In genomic region chr16:10517868-10518267, GRCh38 we compare ENCODE assay signal across 23 cellular contexts.
"Had no signal": no experiment of that assay in that cellular context is flagged by ENCODE, and none has a peak within 500 bp of the region (broad histone marks: within the 10 kb centered on the region; RNA-seq: fewer than 3 reads in every experiment).

No MANE protein-coding gene starts in this region.

- H3K9me3 ChIP-seq: left lung, lower lobe of right lung, pancreas, suprapubic skin, thyroid gland, uterus had no signal

- H3K36me3 ChIP-seq: pancreas, suprapubic skin, thyroid gland, uterus had no signal

- ATAC-seq: esophagus mucosa; heart left ventricle; left lung; pancreas; stimulated activated effector memory CD8-positive, alpha-beta T cell treated with anti-CD3 and anti-CD28 coated beads, Interleukin-12 subunit alpha, Interleukin-12 subunit beta, amount 100 ng/mL, for 72 hours; stimulated activated naive CD8-positive, alpha-beta T cell treated with anti-CD3 and anti-CD28 coated beads, Interleukin-15, Interleukin-2, amounts not matched to agents 100 U/mL and 50 U/mL, for 24 hours had no signal

- H3K4me3 ChIP-seq: dorsolateral prefrontal cortex, heart left ventricle, left lung, lower lobe of right lung, pancreas, suprapubic skin, thyroid gland, upper lobe of left lung, uterus had no signal

- DNase-seq: cortex of kidney; dorsolateral prefrontal cortex; effector CD8-positive, alpha-beta T cell; heart left ventricle; hippocampal formation; left lung; lower lobe of right lung; midbrain; naive B cell; occipital lobe; pancreas; right cardiac atrium; stimulated activated CD4-positive, alpha-beta T cell treated with anti-CD3 and anti-CD28 coated beads, Interleukin-4, amount 100 ng/mL, for 1 hour; stimulated activated CD8-positive, alpha-beta memory T cell treated with anti-CD3 and anti-CD28 coated beads, Interleukin-4, amount 100 ng/mL, for 48 hours; stimulated activated naive CD8-positive, alpha-beta T cell treated with anti-CD3 and anti-CD28 coated beads, Interleukin-15, Interleukin-2, amounts not matched to agents 100 U/mL and 50 U/mL, for 24 hours; thyroid gland; upper lobe of left lung; uterus had no signal

- H3K27ac ChIP-seq: dorsolateral prefrontal cortex, heart left ventricle, left lung, lower lobe of right lung, pancreas, suprapubic skin, thyroid gland, upper lobe of left lung, uterus had no signal

- FAIRE-seq: endometrium, frontal cortex, pancreas had no signal

- H3K27me3 ChIP-seq: heart left ventricle, left lung, pancreas, suprapubic skin, thyroid gland, upper lobe of left lung, uterus had no signal
